In the genomic region with DNA sequence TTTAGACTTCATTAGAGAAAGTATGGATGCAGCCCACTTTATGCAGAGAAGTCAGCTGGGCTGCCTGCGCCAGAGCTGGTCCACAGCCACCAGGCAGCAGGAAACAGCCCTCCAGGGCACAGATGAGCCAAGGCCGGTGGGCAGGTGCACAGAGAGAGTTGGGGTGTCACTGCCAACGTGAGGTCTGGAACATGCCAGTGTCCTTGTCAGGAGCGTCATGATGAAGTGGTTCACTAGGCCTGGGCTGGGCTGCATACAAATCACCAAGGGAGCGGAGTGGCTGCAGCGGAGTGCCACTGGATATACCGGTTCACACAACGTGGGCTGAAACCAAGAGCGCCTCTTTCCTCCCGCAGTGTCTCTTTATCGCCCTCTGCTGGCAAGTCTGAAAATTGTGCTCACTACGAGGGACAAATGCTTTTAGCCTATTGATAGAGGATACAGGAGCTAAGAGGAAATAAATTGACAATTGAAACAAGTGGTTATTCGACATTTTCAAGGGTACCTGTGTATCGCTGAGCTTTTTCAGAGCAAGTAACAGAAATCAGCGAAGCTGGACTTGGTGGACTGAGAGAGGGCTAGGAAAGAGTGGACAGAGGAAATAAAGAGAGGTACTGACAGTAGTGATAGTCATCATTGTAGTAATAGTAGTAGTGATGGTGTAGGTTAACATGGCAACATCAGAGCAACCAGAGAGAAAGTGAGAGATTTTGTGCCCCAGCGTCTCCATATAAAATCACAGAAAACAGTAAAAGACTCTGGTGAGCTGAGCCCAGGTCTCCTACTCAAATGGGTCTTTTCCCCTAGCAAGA, we compare ENCODE assay signal across 8 cellular contexts. TPM values are rescaled to one million over a fixed set of nuclear protein-coding genes. Genes with fewer than 3 reads are reported as not detected.
DNase-seq lines count a peak whose midpoint lies in the region; ATAC-seq and TF ChIP-seq lines count a peak whose summit lies in the region.

No MANE protein-coding gene starts in this region.

- peaks cover 9 to 11% of the 10 kb centered on the region in 2 donors for H3K27me3 Mint-ChIP-seq in CD8-positive, alpha-beta memory T cell
- H3K27me3 Mint-ChIP-seq in activated CD8-positive, alpha-beta memory T cell treated with anti-CD3 and anti-CD28 coated beads, Interleukin-2, amount 10 ng/mL, durations not matched to agents 7 days and 5 days, result peaks cover 21% of the 10 kb centered on the region
- H3K27me3 Mint-ChIP-seq in endothelial cell (ENCODE audit: unreplicated experiment), result peaks cover 6% of the 10 kb centered on the region

- H3K27me3 ChIP-seq in CD8-positive, alpha-beta memory T cell (ENCODE audit: insufficient read depth, low read length, poor library complexity, severe bottlenecking), result no peaks in the 10 kb centered on the region
- H3K27me3 ChIP-seq in NT2/D1 (ENCODE audit: insufficient read depth, insufficient read length), result no peaks in the 10 kb centered on the region

- no peak overlapping the region for H3K27ac ChIP-seq in CD8-positive, alpha-beta memory T cell (ENCODE audit: low read depth, low read length)

- peaks cover 8 to 9% (median 8%) of the 10 kb centered on the region in 3 donors for H3K4me1 Mint-ChIP-seq in CD8-positive, alpha-beta memory T cell
- H3K4me1 Mint-ChIP-seq in activated CD8-positive, alpha-beta memory T cell treated with anti-CD3 and anti-CD28 coated beads, Interleukin-2, amount 10 ng/mL, durations not matched to agents 7 days and 5 days, result peaks cover 15% of the 10 kb centered on the region
- peaks cover 3% of the 10 kb centered on the region for H3K4me1 Mint-ChIP-seq in endothelial cell (ENCODE audit: unreplicated experiment)

- no peaks in the 10 kb centered on the region for H3K36me3 ChIP-seq in CD8-positive, alpha-beta memory T cell (ENCODE audit: insufficient read depth, low read length)
- H3K36me3 ChIP-seq in NT2/D1 (ENCODE audit: insufficient read depth, insufficient read length, low read length), result no peaks in the 10 kb centered on the region

- H3K4me3 Mint-ChIP-seq in CD8-positive, alpha-beta memory T cell, result peak overlapping the region in 6 of 7 donors; percentile 50 to 81 (median 74)
- peak overlapping the region; percentile 60 for H3K4me3 Mint-ChIP-seq in activated CD8-positive, alpha-beta memory T cell treated with anti-CD3 and anti-CD28 coated beads, Interleukin-2, amount 10 ng/mL, durations not matched to agents 7 days and 5 days
- no peak overlapping the region for H3K4me3 Mint-ChIP-seq in endothelial cell (ENCODE audit: unreplicated experiment)

- H3K4me3 ChIP-seq in CD8-positive, alpha-beta memory T cell (ENCODE audit: low read length), result peak overlapping the region; percentile 31
- no peak overlapping the region for H3K4me3 ChIP-seq in NT2/D1 (ENCODE audit: insufficient read length, low read depth)

- H3K36me3 Mint-ChIP-seq in CD8-positive, alpha-beta memory T cell, result peaks cover 0 to 3% (median 0%) of the 10 kb centered on the region in 3 donors
- no peaks in the 10 kb centered on the region for H3K36me3 Mint-ChIP-seq in activated CD8-positive, alpha-beta memory T cell treated with anti-CD3 and anti-CD28 coated beads, Interleukin-2, amount 10 ng/mL, durations not matched to agents 7 days and 5 days
- peaks cover 3% of the 10 kb centered on the region for H3K36me3 Mint-ChIP-seq in endothelial cell (ENCODE audit: low read depth, unreplicated experiment)

- peak; percentile 96 for TF ChIP-seq CTCF in endothelial cell (IDR thresholded peaks at IDR 0.05; ENCODE audit: unreplicated experiment)

- H3K4me1 ChIP-seq in CD8-positive, alpha-beta memory T cell (ENCODE audit: insufficient read depth, low read length), result no peaks in the 10 kb centered on the region
- no peaks in the 10 kb centered on the region for H3K4me1 ChIP-seq in NT2/D1 (ENCODE audit: insufficient read depth, insufficient read length)

- CTCF ChIA-PET in CD8-positive, alpha-beta memory T cell (lab: Charles Lee), result interaction anchor here (0.6 to 2.3 kb wide), 39 partner anchors 8 to 421 kb away, joined by 3 to 16 read pairs (median 4); partner anchors contain the start of genes INTS13, ITPR2 and TM7SF3
- CTCF ChIA-PET in activated CD8-positive, alpha-beta memory T cell treated with anti-CD3 and anti-CD28 coated beads, Interleukin-2, amount 10 ng/mL, durations not matched to agents 7 days and 5 days (lab: Charles Lee), result interaction anchor here (0.5 to 3.8 kb wide), 36 partner anchors 9 to 421 kb away, joined by 3 to 50 read pairs (median 5); partner anchors contain the start of genes ITPR2 and TM7SF3

- peak; percentile 71 to 86 (median 76) for DNase-seq in CD8-positive, alpha-beta memory T cell
- DNase-seq in HuH-7 (ENCODE audit: low spot score) (peak; percentile 73), NT2/D1 (ENCODE audit: low read depth, low spot score) (peak; percentile 95), endothelial cell (ENCODE audit: low spot score) (peak; percentile 85), middle frontal gyrus (ENCODE audit: extremely low spot score, low spot score) (peak; percentile 94)
- peak; percentile 90 for DNase-seq in activated CD8-positive, alpha-beta memory T cell treated with anti-CD3 and anti-CD28 coated beads, Interleukin-2, amount 10 ng/mL, durations not matched to agents 7 days and 5 days
- peak; percentile 65 for DNase-seq in stimulated activated CD8-positive, alpha-beta memory T cell treated with anti-CD3 and anti-CD28 coated beads, Interleukin-4, amount 100 ng/mL, for 24 hours (ENCODE audit: low read depth)

- peak; percentile 89 for ATAC-seq in GM19467 (IDR thresholded peaks at IDR 0.05; ENCODE audit: unreplicated experiment)
- peak; percentile 92 for ATAC-seq in activated CD8-positive, alpha-beta memory T cell treated with anti-CD3 and anti-CD28 coated beads, Interleukin-2, amount 10 ng/mL, durations not matched to agents 7 days and 5 days

- peak overlapping the region in 1 of 8 donors; percentile 21 for H3K27ac Mint-ChIP-seq in CD8-positive, alpha-beta memory T cell
- H3K27ac Mint-ChIP-seq in activated CD8-positive, alpha-beta memory T cell treated with anti-CD3 and anti-CD28 coated beads, Interleukin-2, amount 10 ng/mL, durations not matched to agents 7 days and 5 days, result no peak overlapping the region
- H3K27ac Mint-ChIP-seq in endothelial cell (ENCODE audit: unreplicated experiment), result no peak overlapping the region

- no peaks in the 10 kb centered on the region for H3K9me3 ChIP-seq in CD8-positive, alpha-beta memory T cell (ENCODE audit: low read length)
- H3K9me3 ChIP-seq in NT2/D1 (ENCODE audit: insufficient read depth, low read length), result no peaks in the 10 kb centered on the region

- POLR2A ChIA-PET in CD8-positive, alpha-beta memory T cell (lab: Charles Lee), result no interaction called here

- H3K9me3 Mint-ChIP-seq in CD8-positive, alpha-beta memory T cell, result peaks cover 0 to 5% (median 0%) of the 10 kb centered on the region in 5 donors
- H3K9me3 Mint-ChIP-seq in activated CD8-positive, alpha-beta memory T cell treated with anti-CD3 and anti-CD28 coated beads, Interleukin-2, amount 10 ng/mL, durations not matched to agents 7 days and 5 days (ENCODE audit: low read depth), result peaks cover 2% of the 10 kb centered on the region
- H3K9me3 Mint-ChIP-seq in endothelial cell (ENCODE audit: unreplicated experiment), result no peaks in the 10 kb centered on the region

- peak overlapping the region; percentile 12 for H3K9ac ChIP-seq in NT2/D1 (ENCODE audit: insufficient read length, low read depth)

RNA-seq across cellular contexts. Expression of gene ITPR2, which starts 52.0 kb away (rescaled TPM):
- total RNA-seq in CD8-positive, alpha-beta memory T cell, result 10 to 100 TPM; 24.0 to 29.4 TPM
- polyA plus RNA-seq in CD8-positive, alpha-beta memory T cell, result 13.0 TPM
- total RNA-seq in activated CD8-positive, alpha-beta memory T cell treated with anti-CD3 and anti-CD28 coated beads, Interleukin-2, amount 10 ng/mL, durations not matched to agents 7 days and 5 days, result 10 to 100 TPM; 31.1 to 37.7 TPM
- total RNA-seq in endothelial cell (ENCODE audit: unreplicated experiment), result 33.8 TPM

RNA-seq across cellular contexts. Expression of gene INTS13, which starts 52.8 kb away (rescaled TPM):
- total RNA-seq in CD8-positive, alpha-beta memory T cell, result 10 to 100 TPM; 58.7 to 64.5 TPM
- 22.3 TPM for polyA plus RNA-seq in CD8-positive, alpha-beta memory T cell
- total RNA-seq in activated CD8-positive, alpha-beta memory T cell treated with anti-CD3 and anti-CD28 coated beads, Interleukin-2, amount 10 ng/mL, durations not matched to agents 7 days and 5 days, result 10 to 100 TPM; 44.7 to 48.6 TPM
- total RNA-seq in endothelial cell (ENCODE audit: unreplicated experiment), result 20.0 TPM

RNA-seq across cellular contexts. Expression of gene FGFR1OP2, which starts 53.3 kb away (rescaled TPM):
- total RNA-seq in CD8-positive, alpha-beta memory T cell, result 10 to 100 TPM; 50.4 to 54.7 TPM
- polyA plus RNA-seq in CD8-positive, alpha-beta memory T cell, result 103 TPM
- total RNA-seq in activated CD8-positive, alpha-beta memory T cell treated with anti-CD3 and anti-CD28 coated beads, Interleukin-2, amount 10 ng/mL, durations not matched to agents 7 days and 5 days, result 10 to 100 TPM; 76.8 to 78.6 TPM
- total RNA-seq in endothelial cell (ENCODE audit: unreplicated experiment), result 65.8 TPM
